9 cellular contexts compared by ENCODE assay signal in the genomic region with DNA sequence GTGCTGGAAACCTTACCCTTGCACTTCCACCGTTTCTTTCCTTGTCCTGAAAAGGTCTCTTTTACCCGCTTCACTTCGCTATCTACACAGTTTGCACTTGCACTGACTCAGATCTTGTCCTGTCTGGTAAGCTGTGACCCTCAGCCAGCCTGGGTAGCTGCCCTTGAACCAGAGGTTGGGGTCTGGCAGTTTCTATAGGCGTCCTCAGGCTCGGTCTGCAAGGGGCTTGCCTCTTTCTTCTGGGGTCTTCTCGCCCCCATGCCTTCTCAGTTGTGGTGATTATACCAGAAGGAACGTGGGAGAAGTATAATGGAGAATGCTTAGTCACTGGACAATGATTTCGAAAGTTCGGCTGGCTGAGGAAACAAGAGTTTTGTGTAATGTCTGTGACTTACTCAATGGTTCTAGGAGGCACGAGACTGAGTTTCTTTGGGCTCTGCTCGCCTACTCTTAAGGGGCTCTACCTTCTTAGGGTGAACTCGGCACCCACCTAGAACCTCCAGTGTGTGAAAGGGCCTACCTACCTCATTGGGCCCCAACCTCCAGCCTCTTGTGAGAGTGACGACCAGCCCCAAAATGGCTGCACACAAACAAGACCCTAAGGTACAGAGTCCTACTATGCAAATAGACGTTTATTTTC. TPM values are rescaled to one million over a fixed set of nuclear protein-coding genes. Genes with fewer than 3 reads are reported as not detected.
A peak's percentile ranks its signal among the peaks of the same experiment; 100 is the strongest.
DNase-seq lines count a peak whose midpoint lies in the region; ATAC-seq and TF ChIP-seq lines count a peak whose summit lies in the region.
"Had no signal": no experiment of that assay in that cellular context is flagged by ENCODE, and none has a peak within 500 bp of the region (broad histone marks: within the 10 kb centered on the region; RNA-seq: fewer than 3 reads in every experiment).

No MANE protein-coding gene starts in this region.

- H3K27ac ChIP-seq in adrenal gland, result peak overlapping the region; percentile 92 to 97 (median 96)

- H3K4me3 Mint-ChIP-seq in immature natural killer cell, result no peak overlapping the region
- H3K4me3 Mint-ChIP-seq: IgD-negative memory B cell had no signal

- no peaks in the 10 kb centered on the region for H3K36me3 ChIP-seq in adrenal gland (replicated peaks in 1 of 2)

- peak; percentile 64 for DNase-seq in ACHN
- peak; percentile 78 for DNase-seq in NOMO-1 treated with DMSO at 0.1 percent for 48 hours (lab: John Stamatoyannopoulos, UW; ENCODE audit: unreplicated experiment)
- DNase-seq in adrenal gland, result peak; percentile 38 to 76 (median 70)
- peak; percentile 50 to 63 for DNase-seq in stimulated activated CD4-positive, alpha-beta T cell treated with anti-CD3 and anti-CD28 coated beads, Interleukin-2, amount 100 ng/mL, for 24 hours
- no peak for DNase-seq in immature natural killer cell

- peaks cover 12 to 15% of the 10 kb centered on the region in 2 donors for H3K4me1 Mint-ChIP-seq in immature natural killer cell

- no peak for TF ChIP-seq CTCF in adrenal gland (IDR thresholded peaks at IDR 0.05)

- H3K4me1 ChIP-seq in adrenal gland (replicated peaks in 1 of 2), result peaks cover 7 to 14% of the 10 kb centered on the region in 2 donors

- no peaks in the 10 kb centered on the region for H3K27me3 ChIP-seq in adrenal gland

- no peak for TF ChIP-seq POLR2A in adrenal gland (IDR thresholded peaks at IDR 0.05)

- peaks cover 0 to 5% (median 4%) of the 10 kb centered on the region in 3 donors for H3K36me3 Mint-ChIP-seq in immature natural killer cell
- H3K36me3 Mint-ChIP-seq: IgD-negative memory B cell had no signal

- H3K9me3 ChIP-seq in adrenal gland (replicated peaks in 1 of 3), result no peaks in the 10 kb centered on the region

- ATAC-seq in GM18502 (IDR thresholded peaks at IDR 0.05; ENCODE audit: poor library complexity, unreplicated experiment) (peak; percentile 26), HG02938 (IDR thresholded peaks at IDR 0.05; ENCODE audit: unreplicated experiment) (peak; percentile 24)

- H3K27ac Mint-ChIP-seq in immature natural killer cell, result no peak overlapping the region
- H3K27ac Mint-ChIP-seq: IgD-negative memory B cell had no signal

- no peaks in the 10 kb centered on the region for H3K9me3 Mint-ChIP-seq in immature natural killer cell

- H3K4me3 ChIP-seq in adrenal gland (peak overlapping the region; percentile 26 to 72 (median 59)), iPS-11a (ENCODE audit: low read depth, low read length) (peak overlapping the region; percentile 83)

- H3K27me3 Mint-ChIP-seq in immature natural killer cell (ENCODE audit: low read depth in 3 of 3), result peaks cover 2 to 5% (median 3%) of the 10 kb centered on the region in 3 donors
- H3K27me3 Mint-ChIP-seq: IgD-negative memory B cell had no signal

- WGBS in adrenal gland, 4 donors, result 17 to 37% (median 22%) methylated on average over 12 to 14 of the region's 14 CpGs

- intact Hi-C loops in adrenal gland (cut with DNase I), result loop anchor here in 1 of 2 donors (10.0 kb wide), 1 partner anchor 236 kb away; no protein-coding TSS in a partner anchor

- in situ Hi-C loops in ACHN (cut with HindIII; ENCODE audit: low pct_ligation_motif_present, low pct_unique_long_range_greater_than_20kb, low sequenced_read_pairs), result no loop called here

RNA-seq across cellular contexts. Expression of a gene that starts 6.9 kb away (rescaled TPM):
- 100 to 1,000 TPM in 2 of 8 donors, 10 to 100 TPM in 6; 55.3 to 165 (median 82.0) TPM for total RNA-seq in adrenal gland
- polyA plus RNA-seq in adrenal gland, result 10 to 100 TPM; 11.9 to 99.5 (median 17.1) TPM
- polyA plus RNA-seq in immature natural killer cell, result 100 to 1,000 TPM in 1 of 3 donors, 10 to 100 TPM in 2; 79.4 to 121 (median 99.4) TPM

Comparison
In these comparisons a context has a peak if more than half of its experiments do, and no peak if none do; other contexts are left out.
1. DNase-seq: peak in ACHN (single experiment), NOMO-1 treated with DMSO at 0.1 percent for 48 hours (single experiment), adrenal gland (7 of 7) and stimulated activated CD4-positive, alpha-beta T cell treated with anti-CD3 and anti-CD28 coated beads, Interleukin-2, amount 100 ng/mL, for 24 hours (2 of 2); none in immature natural killer cell (0 of 3).